1 cellular context compared by ENCODE assay signal in the genomic region with DNA sequence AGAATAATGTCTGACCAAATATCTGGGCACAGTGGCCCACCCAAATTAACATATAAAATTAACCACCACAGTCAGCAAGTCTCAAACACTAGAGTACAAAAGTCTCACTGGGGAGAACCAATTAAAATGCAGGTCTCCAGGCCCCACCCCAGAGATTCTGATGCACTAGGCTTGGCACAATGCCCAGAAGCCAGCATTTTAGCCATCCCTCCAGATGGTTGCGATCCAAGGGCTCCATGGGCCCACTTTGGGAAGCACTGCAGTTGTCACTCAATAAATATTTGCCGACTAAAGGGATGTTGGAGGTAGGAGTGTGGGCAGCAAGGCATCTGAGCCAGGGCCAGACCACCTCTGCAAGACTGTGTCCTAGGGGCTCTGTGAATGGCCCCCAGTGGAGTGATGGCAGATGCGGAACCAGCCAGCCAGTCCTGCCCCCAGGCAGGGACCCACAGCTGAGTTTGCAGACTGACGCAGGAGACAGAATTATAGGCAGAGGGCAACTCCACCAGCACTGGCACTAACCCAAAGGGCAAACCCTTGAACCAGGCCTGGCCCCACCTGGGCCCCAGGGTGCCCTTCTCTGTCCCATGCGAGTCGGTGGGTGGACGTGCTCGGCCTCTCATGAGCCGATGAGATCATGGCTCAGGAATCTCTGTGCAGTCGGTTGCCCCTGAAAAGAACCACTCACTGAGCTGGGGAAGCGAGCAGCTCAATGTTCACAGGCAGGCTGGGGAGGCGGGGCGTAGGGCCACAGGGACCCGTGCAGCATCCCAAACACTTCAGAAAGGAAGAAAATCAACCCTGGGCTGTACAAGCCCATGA.
TF ChIP-seq lines count a peak whose summit lies in the region.

No MANE protein-coding gene starts in this region.

TF ChIP-seq in HepG2, 621 proteins besides CTCF, POLR2A, EP300 and RAD21 (continued from another document and continues in another):
- peak; percentile 75 for TF ChIP-seq PAXIP1 (CRISPR knock-in tag; conservative IDR thresholded peaks at IDR 0.05)
- TF ChIP-seq ATF2 (CRISPR knock-in tag; IDR thresholded peaks at IDR 0.05): peak; percentile 84; the same call in 1 of the 2 replicates
- TF ChIP-seq ZBTB7B (CRISPR knock-in tag; IDR thresholded peaks at IDR 0.05): 0 out of 2 replicates have a peak, but pooled peaks have one; percentile 60
- peak; percentile 75 for TF ChIP-seq ZNF687 (CRISPR knock-in tag; IDR thresholded peaks at IDR 0.05)
- peak; percentile 32; the same call in 1 of the 2 replicates for TF ChIP-seq RXRB (CRISPR knock-in tag; IDR thresholded peaks at IDR 0.05; ENCODE audit: borderline replicate concordance)
- no peak for TF ChIP-seq ATF7 (IDR thresholded peaks at IDR 0.05)
- peak; percentile 91 for TF ChIP-seq ATF7 (CRISPR knock-in tag; IDR thresholded peaks at IDR 0.05)
- peak; percentile 26; the same call in 1 of the 2 replicates for TF ChIP-seq ARID5B (CRISPR knock-in tag; IDR thresholded peaks at IDR 0.05)
- TF ChIP-seq JUNB (CRISPR knock-in tag; IDR thresholded peaks at IDR 0.05; ENCODE audit: borderline replicate concordance): peak; percentile 52; the same call in 1 of the 2 replicates
- TF ChIP-seq CREM (IDR thresholded peaks at IDR 0.05): no peak
- no peak for TF ChIP-seq CREM (CRISPR knock-in tag; IDR thresholded peaks at IDR 0.05)
- TF ChIP-seq FOSL2 (CRISPR knock-in tag; IDR thresholded peaks at IDR 0.05): peak; percentile 68
- TF ChIP-seq SALL1 (CRISPR knock-in tag; IDR thresholded peaks at IDR 0.05): peak; percentile 31; the same call in 1 of the 2 replicates
- TF ChIP-seq NFYC (CRISPR knock-in tag; IDR thresholded peaks at IDR 0.05): no peak
- 0 out of 2 replicates have a peak, but pooled peaks have one; percentile 43 for TF ChIP-seq HDAC1 (CRISPR knock-in tag; IDR thresholded peaks at IDR 0.05)
- 0 out of 2 replicates have a peak, but pooled peaks have one; percentile 46 for TF ChIP-seq IRF9 (CRISPR knock-in tag; IDR thresholded peaks at IDR 0.05; ENCODE audit: borderline replicate concordance)
- TF ChIP-seq HNRNPL (IDR thresholded peaks at IDR 0.05; ENCODE audit: low read depth, low read length): peak; percentile 96
- TF ChIP-seq ZNF501 (CRISPR knock-in tag; IDR thresholded peaks at IDR 0.05): peak; percentile 50; the same call in 1 of the 2 replicates
- no peak for TF ChIP-seq GZF1 (CRISPR knock-in tag; IDR thresholded peaks at IDR 0.05)
- peak; percentile 49; the same call in 1 of the 2 replicates for TF ChIP-seq RXRA (CRISPR knock-in tag; IDR thresholded peaks at IDR 0.05)
- peak; percentile 53; the same call in 1 of the 2 replicates for TF ChIP-seq HDAC2 (CRISPR knock-in tag; IDR thresholded peaks at IDR 0.05)
- TF ChIP-seq, protein P1, sequence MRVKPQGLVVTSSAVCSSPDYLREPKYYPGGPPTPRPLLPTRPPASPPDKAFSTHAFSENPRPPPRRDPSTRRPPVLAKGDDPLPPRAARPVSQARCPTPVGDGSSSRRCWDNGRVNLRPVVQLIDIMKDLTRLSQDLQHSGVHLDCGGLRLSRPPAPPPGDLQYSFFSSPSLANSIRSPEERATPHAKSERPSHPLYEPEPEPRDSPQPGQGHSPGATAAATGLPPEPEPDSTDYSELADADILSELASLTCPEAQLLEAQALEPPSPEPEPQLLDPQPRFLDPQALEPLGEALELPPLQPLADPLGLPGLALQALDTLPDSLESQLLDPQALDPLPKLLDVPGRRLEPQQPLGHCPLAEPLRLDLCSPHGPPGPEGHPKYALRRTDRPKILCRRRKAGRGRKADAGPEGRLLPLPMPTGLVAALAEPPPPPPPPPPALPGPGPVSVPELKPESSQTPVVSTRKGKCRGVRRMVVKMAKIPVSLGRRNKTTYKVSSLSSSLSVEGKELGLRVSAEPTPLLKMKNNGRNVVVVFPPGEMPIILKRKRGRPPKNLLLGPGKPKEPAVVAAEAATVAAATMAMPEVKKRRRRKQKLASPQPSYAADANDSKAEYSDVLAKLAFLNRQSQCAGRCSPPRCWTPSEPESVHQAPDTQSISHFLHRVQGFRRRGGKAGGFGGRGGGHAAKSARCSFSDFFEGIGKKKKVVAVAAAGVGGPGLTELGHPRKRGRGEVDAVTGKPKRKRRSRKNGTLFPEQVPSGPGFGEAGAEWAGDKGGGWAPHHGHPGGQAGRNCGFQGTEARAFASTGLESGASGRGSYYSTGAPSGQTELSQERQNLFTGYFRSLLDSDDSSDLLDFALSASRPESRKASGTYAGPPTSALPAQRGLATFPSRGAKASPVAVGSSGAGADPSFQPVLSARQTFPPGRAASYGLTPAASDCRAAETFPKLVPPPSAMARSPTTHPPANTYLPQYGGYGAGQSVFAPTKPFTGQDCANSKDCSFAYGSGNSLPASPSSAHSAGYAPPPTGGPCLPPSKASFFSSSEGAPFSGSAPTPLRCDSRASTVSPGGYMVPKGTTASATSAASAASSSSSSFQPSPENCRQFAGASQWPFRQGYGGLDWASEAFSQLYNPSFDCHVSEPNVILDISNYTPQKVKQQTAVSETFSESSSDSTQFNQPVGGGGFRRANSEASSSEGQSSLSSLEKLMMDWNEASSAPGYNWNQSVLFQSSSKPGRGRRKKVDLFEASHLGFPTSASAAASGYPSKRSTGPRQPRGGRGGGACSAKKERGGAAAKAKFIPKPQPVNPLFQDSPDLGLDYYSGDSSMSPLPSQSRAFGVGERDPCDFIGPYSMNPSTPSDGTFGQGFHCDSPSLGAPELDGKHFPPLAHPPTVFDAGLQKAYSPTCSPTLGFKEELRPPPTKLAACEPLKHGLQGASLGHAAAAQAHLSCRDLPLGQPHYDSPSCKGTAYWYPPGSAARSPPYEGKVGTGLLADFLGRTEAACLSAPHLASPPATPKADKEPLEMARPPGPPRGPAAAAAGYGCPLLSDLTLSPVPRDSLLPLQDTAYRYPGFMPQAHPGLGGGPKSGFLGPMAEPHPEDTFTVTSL (CRISPR knock-in tag; IDR thresholded peaks at IDR 0.05; ENCODE audit: borderline replicate concordance): peak; percentile 67; the same call in 1 of the 2 replicates
- TF ChIP-seq, protein P2, sequence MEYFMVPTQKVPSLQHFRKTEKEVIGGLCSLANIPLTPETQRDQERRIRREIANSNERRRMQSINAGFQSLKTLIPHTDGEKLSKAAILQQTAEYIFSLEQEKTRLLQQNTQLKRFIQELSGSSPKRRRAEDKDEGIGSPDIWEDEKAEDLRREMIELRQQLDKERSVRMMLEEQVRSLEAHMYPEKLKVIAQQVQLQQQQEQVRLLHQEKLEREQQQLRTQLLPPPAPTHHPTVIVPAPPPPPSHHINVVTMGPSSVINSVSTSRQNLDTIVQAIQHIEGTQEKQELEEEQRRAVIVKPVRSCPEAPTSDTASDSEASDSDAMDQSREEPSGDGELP (IDR thresholded peaks at IDR 0.05; ENCODE audit: borderline replicate concordance, low read depth): peak; percentile 15; the same call in 1 of the 2 replicates
- 0 out of 2 replicates have a peak, but pooled peaks have one; percentile 50 for TF ChIP-seq ZNF230 (CRISPR knock-in tag; IDR thresholded peaks at IDR 0.05)
- TF ChIP-seq NONO (IDR thresholded peaks at IDR 0.05): no peak
- 0 out of 2 replicates have a peak, but pooled peaks have one; percentile 18 for TF ChIP-seq NONO (CRISPR knock-in tag; conservative IDR thresholded peaks at IDR 0.05)
- no peak for TF ChIP-seq ELF4 (CRISPR knock-in tag; IDR thresholded peaks at IDR 0.05; ENCODE audit: borderline replicate concordance)
